Comparison of ENCODE assay signal across 10 cellular contexts in genomic region chr19:5850743-5851293, GRCh38. TPM values are rescaled to one million over a fixed set of nuclear protein-coding genes. Genes with fewer than 3 reads are reported as not detected.
A peak's percentile ranks its signal among the peaks of the same experiment; 100 is the strongest.
DNase-seq lines count a peak whose midpoint lies in the region; ATAC-seq, FAIRE-seq and TF ChIP-seq lines count a peak whose summit lies in the region.
"Had no signal": no experiment of that assay in that cellular context is flagged by ENCODE, and none has a peak within 500 bp of the region (broad histone marks: within the 10 kb centered on the region; RNA-seq: fewer than 3 reads in every experiment).

No MANE protein-coding gene starts in this region.

- H3K4me2 ChIP-seq in fibroblast of lung (ENCODE audit: extremely low read depth, insufficient read depth, low read length), result no peak overlapping the region

- H3K4me1 ChIP-seq in fibroblast of lung (ENCODE audit: control insufficient read depth, extremely low read depth, insufficient read depth, low read length), result no peaks in the 10 kb centered on the region

- H3K27me3 ChIP-seq in fibroblast of lung (ENCODE audit: control insufficient read depth, insufficient read depth, low read length), result peaks cover 5% of the 10 kb centered on the region

- DNase-seq in GM12892 (ENCODE audit: insufficient read length) (peak; percentile 10), RCC 7860 (ENCODE audit: low spot score) (no peak), fibroblast of lung (ENCODE audit: low read depth in 2 of 2) (peak; percentile 61 to 71), renal cortical epithelial cell (ENCODE audit: low read depth) (peak; percentile 74), G401 (ENCODE audit: low spot score) (no peak), CD1c-positive myeloid dendritic cell (ENCODE audit: extremely low spot score) (no peak), GDM1 (lab: John Stamatoyannopoulos, UW) (no peak)
- DNase-seq: amniotic stem cell had no signal

- H3K36me3 ChIP-seq in fibroblast of lung (ENCODE audit: control insufficient read depth, insufficient read depth, low read length), result no peaks in the 10 kb centered on the region

- ATAC-seq in GM18861 (IDR thresholded peaks at IDR 0.05; ENCODE audit: unreplicated experiment), result no peak

- H3K79me2 ChIP-seq in fibroblast of lung (ENCODE audit: control insufficient read depth, insufficient read depth, low read length), result no peaks in the 10 kb centered on the region

- no peak for FAIRE-seq in GM12892 (lab: Jason Lieb, UNC)
- FAIRE-seq in RCC 7860 (lab: Jason Lieb, UNC), result peak; percentile 12

- TF ChIP-seq POLR2A in GM12892 (IDR thresholded peaks at IDR 0.05; ENCODE audit: low read depth, low read length), result no peak

- TF ChIP-seq CTCF in fibroblast of lung (conservative IDR thresholded peaks at IDR 0.05 in 1 of 2, IDR thresholded peaks at IDR 0.05 in 1 of 2; ENCODE audit: low read depth in 1 of 2, low read length in 2 of 2), result no peak

- in situ Hi-C loops in G401 (cut with HindIII; ENCODE audit: low sequenced_read_pairs), result no loop called here

- no peak overlapping the region for H3K27ac ChIP-seq in fibroblast of lung (ENCODE audit: insufficient read depth, low read length)

- H4K20me1 ChIP-seq in fibroblast of lung (ENCODE audit: control insufficient read depth, extremely low read depth, insufficient read depth, low read length), result no peaks in the 10 kb centered on the region

- no peak overlapping the region for H3K9ac ChIP-seq in fibroblast of lung (ENCODE audit: insufficient read depth, low read length)

- no peak overlapping the region for H2AFZ ChIP-seq in fibroblast of lung (ENCODE audit: low read length)

- no peak overlapping the region for H3K4me3 ChIP-seq in fibroblast of lung (replicated peaks in 1 of 4; ENCODE audit: control extremely low read depth in 1 of 4, insufficient read depth in 1 of 4, low read depth in 3 of 4, low read length in 4 of 4)

- no peaks in the 10 kb centered on the region for H3K9me3 ChIP-seq in fibroblast of lung (ENCODE audit: control insufficient read depth, insufficient read depth, low read depth, low read length)

RNA-seq across cellular contexts. Expression of gene FUT3, which starts 0.4 kb away (rescaled TPM):
- 0.81 TPM for polyA plus RNA-seq in GM12892 (2012; ENCODE audit: missing spikeins)
- total RNA-seq in fibroblast of lung, result not detected in 2 replicates
- not detected in 2 replicates for polyA plus RNA-seq in fibroblast of lung
- polyA plus RNA-seq in fibroblast of lung (2012), result not detected in 2 replicates
- polyA minus RNA-seq in fibroblast of lung (ENCODE audit: low replicate concordance), result not detected in 2 replicates
- 0.05 and 3.1 TPM in 2 replicates for total RNA-seq in renal cortical epithelial cell
- not detected in 2 replicates for total RNA-seq in G401 (2014; rRNA removed; shearing (Covaris generic))
- total RNA-seq: subcutaneous adipose tissue had no signal

RNA-seq across cellular contexts. Expression of gene FUT6, which starts 11.3 kb away (rescaled TPM):
- polyA plus RNA-seq in GM12892 (2012; ENCODE audit: missing spikeins), result not detected
- total RNA-seq in fibroblast of lung (not detected in 2 replicates), renal cortical epithelial cell (0.05 TPM in 1 of 2 replicates, not detected in the other)
- polyA plus RNA-seq in fibroblast of lung, result not detected in 2 replicates
- polyA plus RNA-seq in fibroblast of lung (2012), result not detected in 2 replicates
- polyA minus RNA-seq in fibroblast of lung (ENCODE audit: low replicate concordance), result not detected in 2 replicates
- total RNA-seq in G401 (2014; rRNA removed; shearing (Covaris generic)), result not detected in 2 replicates

RNA-seq across cellular contexts. Expression of gene FUT5, which starts 19.5 kb away (rescaled TPM):
- polyA plus RNA-seq in GM12892 (2012; ENCODE audit: missing spikeins), result not detected
- not detected in 2 replicates for total RNA-seq in fibroblast of lung
- not detected in 2 replicates for polyA plus RNA-seq in fibroblast of lung
- polyA plus RNA-seq in fibroblast of lung (2012), result not detected in 2 replicates
- not detected in 2 replicates for polyA minus RNA-seq in fibroblast of lung (ENCODE audit: low replicate concordance)
- total RNA-seq in renal cortical epithelial cell, result not detected in 2 replicates
- not detected in 2 replicates for total RNA-seq in G401 (2014; rRNA removed; shearing (Covaris generic))
- total RNA-seq: subcutaneous adipose tissue had no signal

RNA-seq across cellular contexts. Expression of gene NRTN, which starts 46.0 kb away (rescaled TPM):
- not detected for polyA plus RNA-seq in GM12892 (2012; ENCODE audit: missing spikeins)
- 0.50 and 0.51 TPM in 2 replicates for total RNA-seq in fibroblast of lung
- polyA plus RNA-seq in fibroblast of lung, result 0.07 and 0.11 TPM in 2 replicates
- 0.20 and 0.28 TPM in 2 replicates for polyA plus RNA-seq in fibroblast of lung (2012)
- not detected in 2 replicates for polyA minus RNA-seq in fibroblast of lung (ENCODE audit: low replicate concordance)
- 0.17 and 0.20 TPM in 2 replicates for total RNA-seq in renal cortical epithelial cell
- total RNA-seq in G401 (2014; rRNA removed; shearing (Covaris generic)), result 8.3 and 14.0 TPM in 2 replicates
- total RNA-seq: subcutaneous adipose tissue had no signal

RNA-seq across cellular contexts. Expression of gene NDUFA11, which starts 52.8 kb away (rescaled TPM):
- 163 TPM for polyA plus RNA-seq in GM12892 (2012; ENCODE audit: missing spikeins)
- 212 and 271 TPM in 2 replicates for total RNA-seq in fibroblast of lung
- 271 and 332 TPM in 2 replicates for polyA plus RNA-seq in fibroblast of lung
- 391 and 411 TPM in 2 replicates for polyA plus RNA-seq in fibroblast of lung (2012)
- 60.7 and 77.6 TPM in 2 replicates for polyA minus RNA-seq in fibroblast of lung (ENCODE audit: low replicate concordance)
- total RNA-seq in renal cortical epithelial cell, result 104 and 529 TPM in 2 replicates
- total RNA-seq in G401 (2014; rRNA removed; shearing (Covaris generic)), result 430 and 662 TPM in 2 replicates

Comparison
In these comparisons a context has a peak if more than half of its experiments do, and no peak if none do; other contexts are left out.
1. DNase-seq: peak in GM12892 (single experiment), fibroblast of lung (2 of 2) and renal cortical epithelial cell (single experiment); none in RCC 7860 (single experiment), G401 (single experiment), CD1c-positive myeloid dendritic cell (single experiment) and GDM1 (single experiment).